2 cellular contexts compared by ENCODE assay signal in the genomic region with DNA sequence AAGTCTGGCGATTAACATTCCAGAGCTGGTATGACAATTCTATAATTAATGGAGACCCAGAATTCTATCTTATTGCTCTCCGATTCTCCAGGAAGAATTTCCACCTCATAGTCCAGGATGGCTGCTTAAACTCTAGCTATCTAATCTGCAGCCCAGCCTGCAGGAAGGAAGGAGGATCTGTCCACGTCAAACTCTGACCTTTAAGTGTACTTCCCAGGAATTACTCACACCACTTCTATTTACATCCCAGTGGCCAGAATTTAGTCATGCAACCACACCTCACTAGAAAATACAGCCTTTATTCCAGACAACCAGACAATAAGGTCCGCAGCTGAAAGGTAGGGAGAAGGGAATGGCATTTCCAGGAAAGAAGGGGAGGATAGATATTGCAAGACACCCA.
TF ChIP-seq lines count a peak whose summit lies in the region.

No MANE protein-coding gene starts in this region.

TF ChIP-seq in IMR-90, 13 proteins besides CTCF, POLR2A, EP300 and RAD21:
- TF ChIP-seq RCOR1 (IDR thresholded peaks at IDR 0.05; ENCODE audit: insufficient replicate concordance, low read length) (peak; percentile 67), FOS (IDR thresholded peaks at IDR 0.05; ENCODE audit: low read depth, low read length) (peak; percentile 10; the same call in 1 of the 2 replicates), BHLHE40 (IDR thresholded peaks at IDR 0.05; ENCODE audit: low read depth, low read length) (no peak)

TF ChIP-seq in HepG2, 621 proteins besides CTCF, POLR2A, EP300 and RAD21 (continues in another document):
- TF ChIP-seq SRSF4 (IDR thresholded peaks at IDR 0.05; ENCODE audit: low read depth, low read length, poor library complexity, severe bottlenecking) = no peak
- no peak for TF ChIP-seq HNF4G (IDR thresholded peaks at IDR 0.05; ENCODE audit: borderline replicate concordance, low read depth, low read length)
- TF ChIP-seq HNF4G (CRISPR knock-in tag; IDR thresholded peaks at IDR 0.05; ENCODE audit: borderline replicate concordance, low read depth) = no peak
- TF ChIP-seq, protein P1, sequence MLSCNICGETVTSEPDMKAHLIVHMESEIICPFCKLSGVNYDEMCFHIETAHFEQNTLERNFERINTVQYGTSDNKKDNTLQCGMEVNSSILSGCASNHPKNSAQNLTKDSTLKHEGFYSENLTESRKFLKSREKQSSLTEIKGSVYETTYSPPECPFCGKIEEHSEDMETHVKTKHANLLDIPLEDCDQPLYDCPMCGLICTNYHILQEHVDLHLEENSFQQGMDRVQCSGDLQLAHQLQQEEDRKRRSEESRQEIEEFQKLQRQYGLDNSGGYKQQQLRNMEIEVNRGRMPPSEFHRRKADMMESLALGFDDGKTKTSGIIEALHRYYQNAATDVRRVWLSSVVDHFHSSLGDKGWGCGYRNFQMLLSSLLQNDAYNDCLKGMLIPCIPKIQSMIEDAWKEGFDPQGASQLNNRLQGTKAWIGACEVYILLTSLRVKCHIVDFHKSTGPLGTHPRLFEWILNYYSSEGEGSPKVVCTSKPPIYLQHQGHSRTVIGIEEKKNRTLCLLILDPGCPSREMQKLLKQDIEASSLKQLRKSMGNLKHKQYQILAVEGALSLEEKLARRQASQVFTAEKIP (CRISPR knock-in tag; IDR thresholded peaks at IDR 0.05; ENCODE audit: borderline replicate concordance) = no peak
- TF ChIP-seq HCFC1 (IDR thresholded peaks at IDR 0.05; ENCODE audit: low read depth, low read length) = no peak
- no peak for TF ChIP-seq ZBTB3 (CRISPR knock-in tag; IDR thresholded peaks at IDR 0.05; ENCODE audit: borderline replicate concordance, low read depth)
- TF ChIP-seq KLF13 (CRISPR knock-in tag; IDR thresholded peaks at IDR 0.05) = no peak
- no peak for TF ChIP-seq MTERF4 (CRISPR knock-in tag; IDR thresholded peaks at IDR 0.05)
- TF ChIP-seq, protein P2, sequence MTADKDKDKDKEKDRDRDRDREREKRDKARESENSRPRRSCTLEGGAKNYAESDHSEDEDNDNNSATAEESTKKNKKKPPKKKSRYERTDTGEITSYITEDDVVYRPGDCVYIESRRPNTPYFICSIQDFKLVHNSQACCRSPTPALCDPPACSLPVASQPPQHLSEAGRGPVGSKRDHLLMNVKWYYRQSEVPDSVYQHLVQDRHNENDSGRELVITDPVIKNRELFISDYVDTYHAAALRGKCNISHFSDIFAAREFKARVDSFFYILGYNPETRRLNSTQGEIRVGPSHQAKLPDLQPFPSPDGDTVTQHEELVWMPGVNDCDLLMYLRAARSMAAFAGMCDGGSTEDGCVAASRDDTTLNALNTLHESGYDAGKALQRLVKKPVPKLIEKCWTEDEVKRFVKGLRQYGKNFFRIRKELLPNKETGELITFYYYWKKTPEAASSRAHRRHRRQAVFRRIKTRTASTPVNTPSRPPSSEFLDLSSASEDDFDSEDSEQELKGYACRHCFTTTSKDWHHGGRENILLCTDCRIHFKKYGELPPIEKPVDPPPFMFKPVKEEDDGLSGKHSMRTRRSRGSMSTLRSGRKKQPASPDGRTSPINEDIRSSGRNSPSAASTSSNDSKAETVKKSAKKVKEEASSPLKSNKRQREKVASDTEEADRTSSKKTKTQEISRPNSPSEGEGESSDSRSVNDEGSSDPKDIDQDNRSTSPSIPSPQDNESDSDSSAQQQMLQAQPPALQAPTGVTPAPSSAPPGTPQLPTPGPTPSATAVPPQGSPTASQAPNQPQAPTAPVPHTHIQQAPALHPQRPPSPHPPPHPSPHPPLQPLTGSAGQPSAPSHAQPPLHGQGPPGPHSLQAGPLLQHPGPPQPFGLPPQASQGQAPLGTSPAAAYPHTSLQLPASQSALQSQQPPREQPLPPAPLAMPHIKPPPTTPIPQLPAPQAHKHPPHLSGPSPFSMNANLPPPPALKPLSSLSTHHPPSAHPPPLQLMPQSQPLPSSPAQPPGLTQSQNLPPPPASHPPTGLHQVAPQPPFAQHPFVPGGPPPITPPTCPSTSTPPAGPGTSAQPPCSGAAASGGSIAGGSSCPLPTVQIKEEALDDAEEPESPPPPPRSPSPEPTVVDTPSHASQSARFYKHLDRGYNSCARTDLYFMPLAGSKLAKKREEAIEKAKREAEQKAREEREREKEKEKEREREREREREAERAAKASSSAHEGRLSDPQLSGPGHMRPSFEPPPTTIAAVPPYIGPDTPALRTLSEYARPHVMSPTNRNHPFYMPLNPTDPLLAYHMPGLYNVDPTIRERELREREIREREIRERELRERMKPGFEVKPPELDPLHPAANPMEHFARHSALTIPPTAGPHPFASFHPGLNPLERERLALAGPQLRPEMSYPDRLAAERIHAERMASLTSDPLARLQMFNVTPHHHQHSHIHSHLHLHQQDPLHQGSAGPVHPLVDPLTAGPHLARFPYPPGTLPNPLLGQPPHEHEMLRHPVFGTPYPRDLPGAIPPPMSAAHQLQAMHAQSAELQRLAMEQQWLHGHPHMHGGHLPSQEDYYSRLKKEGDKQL (CRISPR knock-in tag; IDR thresholded peaks at IDR 0.05; ENCODE audit: low read depth) = no peak
- TF ChIP-seq NFKBIZ (CRISPR knock-in tag; IDR thresholded peaks at IDR 0.05) = 0 out of 2 replicates have a peak, but pooled peaks have one; percentile 18
- TF ChIP-seq MIER2 (CRISPR knock-in tag; IDR thresholded peaks at IDR 0.05) = 0 out of 2 replicates have a peak, but pooled peaks have one; percentile 39
- TF ChIP-seq CBX5 (CRISPR knock-in tag; IDR thresholded peaks at IDR 0.05; ENCODE audit: borderline replicate concordance) = no peak
- TF ChIP-seq ETV6 (CRISPR knock-in tag; conservative IDR thresholded peaks at IDR 0.05) = no peak
- TF ChIP-seq ZNF326 (CRISPR knock-in tag; IDR thresholded peaks at IDR 0.05; ENCODE audit: borderline replicate concordance) = no peak
- TF ChIP-seq SMAD1 (CRISPR knock-in tag; IDR thresholded peaks at IDR 0.05; ENCODE audit: borderline replicate concordance, low read depth) = no peak
- no peak for TF ChIP-seq ZNF451 (CRISPR knock-in tag; IDR thresholded peaks at IDR 0.05)
- TF ChIP-seq GATA4 (IDR thresholded peaks at IDR 0.05; ENCODE audit: borderline replicate concordance, low read depth) = no peak
- peak; percentile 52 for TF ChIP-seq TEAD3 (CRISPR knock-in tag; optimal IDR thresholded peaks at IDR 0.05; ENCODE audit: borderline replicate concordance)
- no peak for TF ChIP-seq ZSCAN21 (CRISPR knock-in tag; IDR thresholded peaks at IDR 0.05; ENCODE audit: borderline replicate concordance)
- TF ChIP-seq, protein P3, sequence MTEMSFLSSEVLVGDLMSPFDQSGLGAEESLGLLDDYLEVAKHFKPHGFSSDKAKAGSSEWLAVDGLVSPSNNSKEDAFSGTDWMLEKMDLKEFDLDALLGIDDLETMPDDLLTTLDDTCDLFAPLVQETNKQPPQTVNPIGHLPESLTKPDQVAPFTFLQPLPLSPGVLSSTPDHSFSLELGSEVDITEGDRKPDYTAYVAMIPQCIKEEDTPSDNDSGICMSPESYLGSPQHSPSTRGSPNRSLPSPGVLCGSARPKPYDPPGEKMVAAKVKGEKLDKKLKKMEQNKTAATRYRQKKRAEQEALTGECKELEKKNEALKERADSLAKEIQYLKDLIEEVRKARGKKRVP (CRISPR knock-in tag; IDR thresholded peaks at IDR 0.05) = peak in 1 of 2 experiments; percentile 35; a peak in 1 of 4 replicates
- peak; percentile 58; the same call in 1 of the 2 replicates for TF ChIP-seq RARA (CRISPR knock-in tag; IDR thresholded peaks at IDR 0.05)
- TF ChIP-seq SAP130 (CRISPR knock-in tag; IDR thresholded peaks at IDR 0.05; ENCODE audit: low read depth) = peak; percentile 49
- no peak for TF ChIP-seq KDM6A (CRISPR knock-in tag; IDR thresholded peaks at IDR 0.05; ENCODE audit: low read depth)
- TF ChIP-seq, protein P4, sequence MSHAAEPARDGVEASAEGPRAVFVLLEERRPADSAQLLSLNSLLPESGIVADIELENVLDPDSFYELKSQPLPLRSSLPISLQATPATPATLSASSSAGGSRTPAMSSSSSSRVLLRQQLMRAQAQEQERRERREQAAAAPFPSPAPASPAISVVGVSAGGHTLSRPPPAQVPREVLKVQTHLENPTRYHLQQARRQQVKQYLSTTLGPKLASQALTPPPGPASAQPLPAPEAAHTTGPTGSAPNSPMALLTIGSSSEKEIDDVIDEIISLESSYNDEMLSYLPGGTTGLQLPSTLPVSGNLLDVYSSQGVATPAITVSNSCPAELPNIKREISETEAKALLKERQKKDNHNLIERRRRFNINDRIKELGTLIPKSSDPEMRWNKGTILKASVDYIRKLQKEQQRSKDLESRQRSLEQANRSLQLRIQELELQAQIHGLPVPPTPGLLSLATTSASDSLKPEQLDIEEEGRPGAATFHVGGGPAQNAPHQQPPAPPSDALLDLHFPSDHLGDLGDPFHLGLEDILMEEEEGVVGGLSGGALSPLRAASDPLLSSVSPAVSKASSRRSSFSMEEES (CRISPR knock-in tag; IDR thresholded peaks at IDR 0.05) = no peak
- TF ChIP-seq TBP (CRISPR knock-in tag; IDR thresholded peaks at IDR 0.05) = no peak
- no peak for TF ChIP-seq ZNF431 (CRISPR knock-in tag; IDR thresholded peaks at IDR 0.05; ENCODE audit: borderline replicate concordance, low read depth)
- TF ChIP-seq TBX3 (IDR thresholded peaks at IDR 0.05; ENCODE audit: borderline replicate concordance) = no peak
- TF ChIP-seq KDM2A (CRISPR knock-in tag; IDR thresholded peaks at IDR 0.05; ENCODE audit: borderline replicate concordance, low read depth) = no peak
- TF ChIP-seq SUZ12 (IDR thresholded peaks at IDR 0.05; ENCODE audit: low read depth, low read length) = no peak
- no peak for TF ChIP-seq ZNF354B (CRISPR knock-in tag; IDR thresholded peaks at IDR 0.05)
- TF ChIP-seq ZNF75D (CRISPR knock-in tag; IDR thresholded peaks at IDR 0.05; ENCODE audit: borderline replicate concordance) = no peak
- TF ChIP-seq NR2C2 (CRISPR knock-in tag; IDR thresholded peaks at IDR 0.05; ENCODE audit: borderline replicate concordance) = no peak
- no peak for TF ChIP-seq HDAC1 (CRISPR knock-in tag; IDR thresholded peaks at IDR 0.05)
- TF ChIP-seq PPARG (CRISPR knock-in tag; conservative IDR thresholded peaks at IDR 0.05) = no peak; the same call in 1 of the 2 replicates
- TF ChIP-seq, protein P5, sequence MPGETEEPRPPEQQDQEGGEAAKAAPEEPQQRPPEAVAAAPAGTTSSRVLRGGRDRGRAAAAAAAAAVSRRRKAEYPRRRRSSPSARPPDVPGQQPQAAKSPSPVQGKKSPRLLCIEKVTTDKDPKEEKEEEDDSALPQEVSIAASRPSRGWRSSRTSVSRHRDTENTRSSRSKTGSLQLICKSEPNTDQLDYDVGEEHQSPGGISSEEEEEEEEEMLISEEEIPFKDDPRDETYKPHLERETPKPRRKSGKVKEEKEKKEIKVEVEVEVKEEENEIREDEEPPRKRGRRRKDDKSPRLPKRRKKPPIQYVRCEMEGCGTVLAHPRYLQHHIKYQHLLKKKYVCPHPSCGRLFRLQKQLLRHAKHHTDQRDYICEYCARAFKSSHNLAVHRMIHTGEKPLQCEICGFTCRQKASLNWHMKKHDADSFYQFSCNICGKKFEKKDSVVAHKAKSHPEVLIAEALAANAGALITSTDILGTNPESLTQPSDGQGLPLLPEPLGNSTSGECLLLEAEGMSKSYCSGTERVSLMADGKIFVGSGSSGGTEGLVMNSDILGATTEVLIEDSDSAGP (CRISPR knock-in tag; IDR thresholded peaks at IDR 0.05; ENCODE audit: borderline replicate concordance) = no peak
- TF ChIP-seq FOXK2 (IDR thresholded peaks at IDR 0.05) = no peak
- TF ChIP-seq MBNL3 (CRISPR knock-in tag; conservative IDR thresholded peaks at IDR 0.05) = no peak
- TF ChIP-seq BCL6 (CRISPR knock-in tag; IDR thresholded peaks at IDR 0.05) = peak; percentile 74
- no peak for TF ChIP-seq KLF6 (CRISPR knock-in tag; IDR thresholded peaks at IDR 0.05)
- TF ChIP-seq TAF15 (IDR thresholded peaks at IDR 0.05; ENCODE audit: low read depth, low read length, poor library complexity, severe bottlenecking) = no peak
- TF ChIP-seq ZBTB1 (CRISPR knock-in tag; IDR thresholded peaks at IDR 0.05; ENCODE audit: borderline replicate concordance) = no peak
- TF ChIP-seq FLYWCH1 (CRISPR knock-in tag; IDR thresholded peaks at IDR 0.05) = no peak
- peak; percentile 31; the same call in 1 of the 2 replicates for TF ChIP-seq GATAD2A (CRISPR knock-in tag; IDR thresholded peaks at IDR 0.05)
- no peak for TF ChIP-seq ZNF383 (CRISPR knock-in tag; IDR thresholded peaks at IDR 0.05; ENCODE audit: borderline replicate concordance)
- TF ChIP-seq ZNF569 (CRISPR knock-in tag; IDR thresholded peaks at IDR 0.05; ENCODE audit: borderline replicate concordance) = no peak
- TF ChIP-seq GTF3A (CRISPR knock-in tag; conservative IDR thresholded peaks at IDR 0.05) = no peak
- TF ChIP-seq ZNF160 (CRISPR knock-in tag; IDR thresholded peaks at IDR 0.05) = no peak
- TF ChIP-seq LRRFIP1 (CRISPR knock-in tag; conservative IDR thresholded peaks at IDR 0.05) = no peak
- TF ChIP-seq ZNF576 (CRISPR knock-in tag; IDR thresholded peaks at IDR 0.05) = no peak
- no peak for TF ChIP-seq FIP1L1 (IDR thresholded peaks at IDR 0.05; ENCODE audit: borderline replicate concordance, insufficient read depth, low read depth, low read length)
- TF ChIP-seq ZNF784 (CRISPR knock-in tag; IDR thresholded peaks at IDR 0.05; ENCODE audit: borderline replicate concordance) = no peak
